ENCODE assay signal across 20 cellular contexts in the genomic region with DNA sequence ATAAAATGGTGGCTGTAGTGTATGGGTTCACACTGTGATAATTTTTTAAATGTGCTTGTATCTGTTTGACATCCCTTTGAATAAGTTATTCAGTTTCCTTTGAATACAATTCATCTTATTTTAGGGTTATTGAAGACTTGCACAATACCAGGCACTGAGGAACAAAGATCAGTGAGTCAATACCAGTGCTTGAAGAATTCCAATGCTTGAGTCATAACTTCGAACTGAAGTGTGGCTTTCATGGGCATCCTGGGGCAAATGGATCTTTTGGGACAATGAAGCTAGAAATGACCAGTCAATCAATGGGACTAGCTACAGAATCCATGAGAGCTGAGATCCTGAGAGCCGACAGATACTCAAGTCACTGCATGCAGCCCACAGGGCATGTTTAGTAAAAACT.
"Had no signal": no experiment of that assay in that cellular context is flagged by ENCODE, and none has a peak within 500 bp of the region (broad histone marks: within the 10 kb centered on the region; RNA-seq: fewer than 3 reads in every experiment).

No MANE protein-coding gene starts in this region.

- H3K9me3 ChIP-seq: left ventricle myocardium inferior, transverse colon, vagina had no signal

- H3K4me1 ChIP-seq: left ventricle myocardium inferior, transverse colon, vagina had no signal

- ATAC-seq: effector memory CD8-positive, alpha-beta T cell; naive thymus-derived CD8-positive, alpha-beta T cell; stimulated activated naive CD8-positive, alpha-beta T cell treated with anti-CD3 and anti-CD28 coated beads, Interleukin-15, Interleukin-2, amounts not matched to agents 100 U/mL and 50 U/mL, for 24 hours had no signal

- H3K27me3 ChIP-seq: transverse colon, vagina had no signal

- H3K36me3 ChIP-seq: left ventricle myocardium inferior, transverse colon, vagina had no signal

- H3K4me3 ChIP-seq: left ventricle myocardium inferior, skin epidermis, transverse colon, vagina had no signal

- DNase-seq: activated CD4-positive, alpha-beta T cell treated with anti-CD3 and anti-CD28 coated beads for 1 hour; activated CD4-positive, alpha-beta T cell treated with anti-CD3 and anti-CD28 coated beads, Interleukin-2, amount 50 U/mL, for 4 hours; activated naive CD4-positive, alpha-beta T cell; activated naive CD8-positive, alpha-beta T cell treated with anti-CD3 and anti-CD28 coated beads, Interleukin-2, amount 10 ng/mL, durations not matched to agents 7 days and 5 days; activated T-cell treated with anti-CD3 and anti-CD28 coated beads for 4 hours; effector memory CD8-positive, alpha-beta T cell; hippocampal formation; kidney; left ventricle myocardium inferior; naive thymus-derived CD8-positive, alpha-beta T cell; posterior cingulate gyrus; stimulated activated CD4-positive, alpha-beta T cell treated with anti-CD3 and anti-CD28 coated beads, Interleukin-15, amount 100 ng/mL, for 24 hours; stimulated activated CD4-positive, alpha-beta T cell treated with anti-CD3 and anti-CD28 coated beads, Interleukin-4, amount 100 ng/mL, for 1 hour; stimulated activated naive CD8-positive, alpha-beta T cell treated with anti-CD3 and anti-CD28 coated beads, Interleukin-15, Interleukin-2, amounts not matched to agents 100 U/mL and 50 U/mL, for 24 hours; T1000; transverse colon had no signal

- H3K27ac ChIP-seq: epithelial cell of prostate, left ventricle myocardium inferior, skin epidermis, transverse colon, vagina, VCaP had no signal
